ENCODE assay signal across 8 cellular contexts in genomic region chr15:51751687-51752683, GRCh38. TPM values are rescaled to one million over a fixed set of nuclear protein-coding genes. Genes with fewer than 3 reads are reported as not detected.
DNase-seq lines count a peak whose midpoint lies in the region; ATAC-seq and TF ChIP-seq lines count a peak whose summit lies in the region.

No MANE protein-coding gene starts in this region.

- peaks cover 20% of the 10 kb centered on the region; the same call in 1 of the 2 replicates for H3K79me2 ChIP-seq in SK-N-SH (ENCODE audit: insufficient read depth)

- H3K27ac ChIP-seq in CD4-positive, alpha-beta T cell (ENCODE audit: low read depth, low read length), result no peak overlapping the region
- H3K27ac ChIP-seq in SK-N-SH (ENCODE audit: low read depth in 2 of 2, low read length in 1 of 2) (peak overlapping the region in 1 of 2 experiments; percentile 60; a peak in 2 of 4 replicates), lung (ENCODE audit: low read depth in 1 of 2, low read length in 1 of 2) (peak overlapping the region; percentile 63 to 70), thymus (ENCODE audit: low read depth) (peak overlapping the region; percentile 26)

- no peak for DNase-seq in CD4-positive, alpha-beta T cell
- peak; percentile 34 for DNase-seq in SK-N-SH
- peak; percentile 56 for DNase-seq in dermis blood vessel endothelial cell
- peak; percentile 44 for DNase-seq in lung (ENCODE audit: low spot score)
- no peak for DNase-seq in NCI-H226

- H3K4me1 ChIP-seq in SK-N-SH (ENCODE audit: control insufficient read depth in 1 of 2, insufficient read depth in 2 of 2, low read depth in 1 of 2, low read length in 1 of 2) (peaks cover 4 to 5% of the 10 kb centered on the region in 2 experiments; a peak in 2 of 4 replicates), lung (ENCODE audit: control insufficient read depth in 2 of 2, insufficient read depth in 2 of 2, low read length in 2 of 2) (peaks cover 0 to 6% of the 10 kb centered on the region in 2 donors), thymus (ENCODE audit: control insufficient read depth, insufficient read depth, low read length) (peaks cover 14% of the 10 kb centered on the region)

- no peak for TF ChIP-seq RAD21 in SK-N-SH (IDR thresholded peaks at IDR 0.05; ENCODE audit: low read length)

- H4K20me1 ChIP-seq in SK-N-SH (ENCODE audit: insufficient read depth), result no peaks in the 10 kb centered on the region

- H3K9me3 ChIP-seq in CD4-positive, alpha-beta T cell (ENCODE audit: control insufficient read depth, low read length), result no peaks in the 10 kb centered on the region
- no peaks in the 10 kb centered on the region for H3K9me3 ChIP-seq in SK-N-SH
- H3K9me3 ChIP-seq in lung (ENCODE audit: control insufficient read depth in 2 of 2, insufficient read depth in 1 of 2, low read length in 1 of 2), result no peaks in the 10 kb centered on the region
- no peaks in the 10 kb centered on the region for H3K9me3 ChIP-seq in thymus (ENCODE audit: control insufficient read depth)

- no peaks in the 10 kb centered on the region for H3K9me2 ChIP-seq in SK-N-SH

- H3K4me3 Mint-ChIP-seq in CD4-positive, alpha-beta T cell, result peak overlapping the region; percentile 88

- no peaks in the 10 kb centered on the region for H3F3A ChIP-seq in SK-N-SH (replicated peaks; ENCODE audit: insufficient read depth)

- peak overlapping the region; percentile 90 for H3K4me2 ChIP-seq in SK-N-SH

- H3K36me3 ChIP-seq in SK-N-SH (replicated peaks in 1 of 2; ENCODE audit: control insufficient read depth in 1 of 2, insufficient read depth in 2 of 2, low read length in 1 of 2) (no peaks in the 10 kb centered on the region), lung (ENCODE audit: control insufficient read depth in 2 of 2, insufficient read depth in 2 of 2, low read length in 2 of 2) (no peaks in the 10 kb centered on the region), thymus (ENCODE audit: control insufficient read depth, insufficient read depth) (no peaks in the 10 kb centered on the region)

- 9% methylated on average over 19 of the region's 73 CpGs for WGBS in SK-N-SH (ENCODE audit: low lambda C conversion rate)
- WGBS in lung, 2 donors, result 4% methylated on average over 59 to 73 of the region's 73 CpGs
- WGBS in thymus, result 5% methylated on average over 73 of the region's 73 CpGs

- no peaks in the 10 kb centered on the region for H3K27me3 ChIP-seq in CD4-positive, alpha-beta T cell (ENCODE audit: control insufficient read depth, insufficient read depth, low read length)
- H3K27me3 ChIP-seq in SK-N-SH (ENCODE audit: insufficient read depth) (no peaks in the 10 kb centered on the region; the same call in 1 of the 2 replicates), lung (ENCODE audit: control insufficient read depth, insufficient read depth) (no peaks in the 10 kb centered on the region), thymus (ENCODE audit: control insufficient read depth, insufficient read depth) (peaks cover 2% of the 10 kb centered on the region)

- peak overlapping the region; percentile 30; the same call in 1 of the 2 replicates for H3K9ac ChIP-seq in SK-N-SH

- intact Hi-C loops in CD4-positive, alpha-beta T cell (cut with DNase I, micrococcal nuclease), result loop anchor here (2.0 kb wide), 2 partner anchors 13 to 21 kb away; no protein-coding TSS in a partner anchor

- CTCF ChIA-PET in CD4-positive, alpha-beta T cell (lab: Charles Lee), result interaction anchor here (0.9 to 1.3 kb wide), 2 partner anchors 24 to 102 kb away, joined by 3 to 6 read pairs; no protein-coding TSS in a partner anchor
- CTCF ChIA-PET in SK-N-SH (lab: Yijun Ruan, JAX), result interaction anchor here (0.7 to 2.0 kb wide), 4 partner anchors 12 to 102 kb away, joined by 3 to 16 read pairs (median 6); no protein-coding TSS in a partner anchor

- H3K27ac Mint-ChIP-seq in CD4-positive, alpha-beta T cell, result no peak overlapping the region

- H2AFZ ChIP-seq in SK-N-SH (ENCODE audit: low read depth), result peak overlapping the region; percentile 78; the same call in 1 of the 2 replicates

- peaks cover 51% of the 10 kb centered on the region for H3K4me1 Mint-ChIP-seq in CD4-positive, alpha-beta T cell (ENCODE audit: low read depth)

- no peak for TF ChIP-seq EP300 in SK-N-SH (IDR thresholded peaks at IDR 0.05; ENCODE audit: borderline replicate concordance in 1 of 2, low read depth in 1 of 2, low read length in 1 of 2)

- H3K27me3 Mint-ChIP-seq in CD4-positive, alpha-beta T cell, result no peaks in the 10 kb centered on the region

- H3K36me3 Mint-ChIP-seq in CD4-positive, alpha-beta T cell (ENCODE audit: low read depth), result no peaks in the 10 kb centered on the region

- POLR2A ChIA-PET in CD4-positive, alpha-beta T cell (lab: Charles Lee), result interaction anchor here (0.6 to 6.4 kb wide), 5 partner anchors 15 to 165 kb away, joined by 3 to 45 read pairs (median 4); partner anchors contain the start of genes LYSMD2, SCG3 and TMOD3
- POLR2A ChIA-PET in SK-N-SH (lab: Yijun Ruan, JAX), result no interaction called here

- ATAC-seq in CD4-positive, alpha-beta T cell (ENCODE audit: poor library complexity), result peak; percentile 43
- ATAC-seq in GM19043 (IDR thresholded peaks at IDR 0.05; ENCODE audit: low read depth, unreplicated experiment) (peak; percentile 38), HG03196 (IDR thresholded peaks at IDR 0.05; ENCODE audit: unreplicated experiment) (peak; percentile 30), lung (ENCODE audit: insufficient read depth, low FRiP score) (peak; percentile 20)

- H3K4me3 ChIP-seq in SK-N-SH (ENCODE audit: low read depth in 2 of 2, low read length in 1 of 2) (peak overlapping the region; percentile 78 to 81), lung (peak overlapping the region; percentile 92), thymus (ENCODE audit: low read length) (peak overlapping the region; percentile 96)

- no peaks in the 10 kb centered on the region for H3K9me3 Mint-ChIP-seq in CD4-positive, alpha-beta T cell

- no peak for TF ChIP-seq CTCF in CD4-positive, alpha-beta T cell (IDR thresholded peaks at IDR 0.05)
- no peak for TF ChIP-seq CTCF in SK-N-SH (IDR thresholded peaks at IDR 0.05)
- TF ChIP-seq CTCF in lung (IDR thresholded peaks at IDR 0.05; ENCODE audit: control extremely low read depth, extremely low read depth), result no peak

TF ChIP-seq in SK-N-SH, 30 proteins besides CTCF, POLR2A, EP300 and RAD21:
- TF ChIP-seq REST (IDR thresholded peaks at IDR 0.05; ENCODE audit: low read depth, low read length), result no peak
- peak; percentile 73; the same call in 1 of the 2 replicates for TF ChIP-seq MXI1 (IDR thresholded peaks at IDR 0.05; ENCODE audit: low read depth, low read length)

RNA-seq across cellular contexts. Expression of gene TMOD2, which starts 0.6 kb away (rescaled TPM):
- 1 to 10 TPM; 5.6 to 6.9 TPM for total RNA-seq in CD4-positive, alpha-beta T cell
- polyA plus RNA-seq in SK-N-SH (2012; rRNA removed) (2.7 and 4.4 TPM in 2 replicates), lung (1 to 10 TPM; 1.5 to 2.1 TPM), thymus (4.8 TPM)
- 4.3 TPM in 2 replicates for polyA plus RNA-seq in SK-N-SH (2012; cell fraction: cytosol; rRNA removed)
- 3.1 and 6.4 TPM in 2 replicates for polyA plus RNA-seq in SK-N-SH (2012; cell fraction: nucleus; rRNA removed)
- total RNA-seq in dermis blood vessel endothelial cell (22.3 and 32.8 TPM in 2 replicates), lung (10 to 100 TPM in 1 of 2 donors, 1 to 10 TPM in 1; 9.4 to 10.4 TPM)

RNA-seq across cellular contexts. Expression of gene LYSMD2, which starts 14.5 kb away (rescaled TPM):
- total RNA-seq in CD4-positive, alpha-beta T cell, result 10 to 100 TPM; 17.4 TPM
- 10.3 and 14.2 TPM in 2 replicates for polyA plus RNA-seq in SK-N-SH (2012; rRNA removed)
- 20.2 and 24.9 TPM in 2 replicates for polyA plus RNA-seq in SK-N-SH (2012; cell fraction: cytosol; rRNA removed)
- 6.6 and 8.0 TPM in 2 replicates for polyA plus RNA-seq in SK-N-SH (2012; cell fraction: nucleus; rRNA removed)
- total RNA-seq in dermis blood vessel endothelial cell, result 24.2 and 33.4 TPM in 2 replicates
- 10 to 100 TPM in 1 of 2 donors, 1 to 10 TPM in 1; 8.1 to 12.9 TPM for total RNA-seq in lung
- polyA plus RNA-seq in lung, result 10 to 100 TPM; 14.4 to 17.4 TPM
- polyA plus RNA-seq in thymus, result 30.1 TPM

Comparison
In these comparisons a context has a peak if more than half of its experiments do, and no peak if none do; other contexts are left out.
1. DNase-seq: peak in SK-N-SH (single experiment), dermis blood vessel endothelial cell (single experiment) and lung (single experiment); none in CD4-positive, alpha-beta T cell (0 of 10) and NCI-H226 (single experiment).
2. Peak in every context shown above with its lines, with median percentiles within 50 percentile points of each other: ATAC-seq and H3K4me3 ChIP-seq.